1 cellular context compared by ENCODE assay signal in genomic region chr18:12255626-12256026, GRCh38.
A peak's percentile ranks its signal among the peaks of the same experiment; 100 is the strongest.
TF ChIP-seq lines count a peak whose summit lies in the region.

No MANE protein-coding gene starts in this region.

TF ChIP-seq in endothelial cell of umbilical vein, 7 proteins besides CTCF, POLR2A, EP300 and RAD21:
- no peak for TF ChIP-seq POLR2AphosphoS5 (IDR thresholded peaks at IDR 0.05; ENCODE audit: insufficient read depth, low read depth, low read length)
- no peak for TF ChIP-seq JUN (IDR thresholded peaks at IDR 0.05; ENCODE audit: borderline replicate concordance, insufficient read depth, insufficient read length, low read depth)
- TF ChIP-seq MAX (IDR thresholded peaks at IDR 0.05; ENCODE audit: insufficient read depth, insufficient read length) = no peak
- peak; percentile 57 for TF ChIP-seq FOS (IDR thresholded peaks at IDR 0.05; ENCODE audit: borderline replicate concordance, insufficient read depth, low read length)
- TF ChIP-seq EZH2 (IDR thresholded peaks at IDR 0.05; ENCODE audit: borderline replicate concordance, low read depth, low read length, severe bottlenecking) = no peak
- no peak for TF ChIP-seq MYC (IDR thresholded peaks at IDR 0.05; ENCODE audit: low read depth, low read length)
TF ChIP-seq in endothelial cell of umbilical vein: peak in this region for 1.
